In genomic region chr9:6696178-6696577, GRCh38 we compare ENCODE assay signal across 30 cellular contexts. TPM values are rescaled to one million over a fixed set of nuclear protein-coding genes. Genes with fewer than 3 reads are reported as not detected.
"Had no signal": no experiment of that assay in that cellular context is flagged by ENCODE, and none has a peak within 500 bp of the region (broad histone marks: within the 10 kb centered on the region; RNA-seq: fewer than 3 reads in every experiment).

No MANE protein-coding gene starts in this region.

- H3K9me3 Mint-ChIP-seq: activated CD4-positive, alpha-beta memory T cell treated with anti-CD3 and anti-CD28 coated beads, Interleukin-2, amount 10 ng/mL, durations not matched to agents 7 days and 5 days; activated CD4-positive, alpha-beta T cell treated with anti-CD3 and anti-CD28 coated beads, Interleukin-2, amount 10 ng/mL, durations not matched to agents 7 days and 5 days; activated naive CD4-positive, alpha-beta T cell treated with anti-CD3 and anti-CD28 coated beads, Interleukin-2, amount 10 ng/mL, durations not matched to agents 7 days and 5 days; activated naive CD4-positive, alpha-beta T cell treated with anti-CD3 and anti-CD28 coated beads, Interleukin-2, amount 50 U/mL, for 72 hours; activated naive CD8-positive, alpha-beta T cell treated with anti-CD3 and anti-CD28 coated beads, Interleukin-2, amount 10 ng/mL, durations not matched to agents 7 days and 5 days; activated T-cell treated with anti-CD3 and anti-CD28 coated beads, Interleukin-2, amount 50 U/mL, for 24 hours; activated T-cell treated with anti-CD3 and anti-CD28 coated beads, Interleukin-2, amount 50 U/mL, for 72 hours; central memory CD8-positive, alpha-beta T cell; dendritic cell treated with granulocyte-macrophage colony-stimulating factor and Interleukin-4, amounts not matched to agents 40 ng/mL and 50 ng/mL, for 4 days; endodermal cell; T-helper 2 cell treated with Interferon-gamma antibody and Interleukin-4, amounts not matched to agents 5 μg/mL and 100 μg/mL, for 36 hours had no signal

- H3K27me3 Mint-ChIP-seq: activated CD4-positive, alpha-beta memory T cell treated with anti-CD3 and anti-CD28 coated beads, Interleukin-2, amount 10 ng/mL, durations not matched to agents 7 days and 5 days; activated CD4-positive, alpha-beta T cell treated with anti-CD3 and anti-CD28 coated beads, Interleukin-2, amount 10 ng/mL, durations not matched to agents 7 days and 5 days; activated naive CD4-positive, alpha-beta T cell treated with anti-CD3 and anti-CD28 coated beads, Interleukin-2, amount 10 ng/mL, durations not matched to agents 7 days and 5 days; activated naive CD8-positive, alpha-beta T cell treated with anti-CD3 and anti-CD28 coated beads, Interleukin-2, amount 10 ng/mL, durations not matched to agents 7 days and 5 days; activated T-cell treated with anti-CD3 and anti-CD28 coated beads, Interleukin-2, amount 50 U/mL, for 24 hours; central memory CD8-positive, alpha-beta T cell; dendritic cell treated with granulocyte-macrophage colony-stimulating factor and Interleukin-4, amounts not matched to agents 40 ng/mL and 50 ng/mL, for 4 days; T-helper 17 cell had no signal

- H3K4me1 Mint-ChIP-seq: activated CD4-positive, alpha-beta memory T cell treated with anti-CD3 and anti-CD28 coated beads, Interleukin-2, amount 10 ng/mL, durations not matched to agents 7 days and 5 days; activated CD4-positive, alpha-beta T cell treated with anti-CD3 and anti-CD28 coated beads, Interleukin-2, amount 10 ng/mL, durations not matched to agents 7 days and 5 days; activated naive CD4-positive, alpha-beta T cell treated with anti-CD3 and anti-CD28 coated beads, Interleukin-2, amount 10 ng/mL, durations not matched to agents 7 days and 5 days; activated naive CD8-positive, alpha-beta T cell treated with anti-CD3 and anti-CD28 coated beads, Interleukin-2, amount 10 ng/mL, durations not matched to agents 7 days and 5 days; central memory CD8-positive, alpha-beta T cell; T-helper 17 cell had no signal

- H3K27ac Mint-ChIP-seq: activated CD4-positive, alpha-beta memory T cell treated with anti-CD3 and anti-CD28 coated beads, Interleukin-2, amount 10 ng/mL, durations not matched to agents 7 days and 5 days; activated CD4-positive, alpha-beta T cell treated with anti-CD3 and anti-CD28 coated beads, Interleukin-2, amount 10 ng/mL, durations not matched to agents 7 days and 5 days; activated naive CD4-positive, alpha-beta T cell treated with anti-CD3 and anti-CD28 coated beads, Interleukin-2, amount 10 ng/mL, durations not matched to agents 7 days and 5 days; activated naive CD4-positive, alpha-beta T cell treated with anti-CD3 and anti-CD28 coated beads, Interleukin-2, amount 50 U/mL, for 72 hours; activated naive CD8-positive, alpha-beta T cell treated with anti-CD3 and anti-CD28 coated beads, Interleukin-2, amount 10 ng/mL, durations not matched to agents 7 days and 5 days; activated T-cell treated with anti-CD3 and anti-CD28 coated beads, Interleukin-2, amount 50 U/mL, for 24 hours; activated T-cell treated with anti-CD3 and anti-CD28 coated beads, Interleukin-2, amount 50 U/mL, for 72 hours; dendritic cell treated with granulocyte-macrophage colony-stimulating factor and Interleukin-4, amounts not matched to agents 40 ng/mL and 50 ng/mL, for 4 days; endodermal cell; T-helper 17 cell; T-helper 2 cell treated with Interferon-gamma antibody and Interleukin-4, amounts not matched to agents 5 μg/mL and 100 μg/mL, for 36 hours had no signal

- H3K4me3 ChIP-seq: coronary artery, dorsolateral prefrontal cortex had no signal

- H3K4me3 Mint-ChIP-seq: activated CD4-positive, alpha-beta memory T cell treated with anti-CD3 and anti-CD28 coated beads, Interleukin-2, amount 10 ng/mL, durations not matched to agents 7 days and 5 days; activated CD4-positive, alpha-beta T cell treated with anti-CD3 and anti-CD28 coated beads, Interleukin-2, amount 10 ng/mL, durations not matched to agents 7 days and 5 days; activated naive CD4-positive, alpha-beta T cell treated with anti-CD3 and anti-CD28 coated beads, Interleukin-2, amount 10 ng/mL, durations not matched to agents 7 days and 5 days; activated naive CD8-positive, alpha-beta T cell treated with anti-CD3 and anti-CD28 coated beads, Interleukin-2, amount 10 ng/mL, durations not matched to agents 7 days and 5 days; activated T-cell treated with anti-CD3 and anti-CD28 coated beads, Interleukin-2, amount 50 U/mL, for 24 hours; activated T-cell treated with anti-CD3 and anti-CD28 coated beads, Interleukin-2, amount 50 U/mL, for 72 hours; central memory CD8-positive, alpha-beta T cell; dendritic cell treated with granulocyte-macrophage colony-stimulating factor and Interleukin-4, amounts not matched to agents 40 ng/mL and 50 ng/mL, for 4 days; endodermal cell; T-helper 17 cell; T-helper 2 cell treated with Interferon-gamma antibody and Interleukin-4, amounts not matched to agents 5 μg/mL and 100 μg/mL, for 36 hours had no signal

- DNase-seq: activated CD4-positive, alpha-beta memory T cell treated with anti-CD3 and anti-CD28 coated beads, Interleukin-2, amount 10 ng/mL, durations not matched to agents 7 days and 5 days; activated CD4-positive, alpha-beta T cell treated with anti-CD3 and anti-CD28 coated beads for 1 hour; activated CD4-positive, alpha-beta T cell treated with anti-CD3 and anti-CD28 coated beads for 4 hours; activated CD4-positive, alpha-beta T cell treated with anti-CD3 and anti-CD28 coated beads, Interleukin-2, amount 10 ng/mL, durations not matched to agents 7 days and 5 days; activated CD4-positive, alpha-beta T cell treated with anti-CD3 and anti-CD28 coated beads, Interleukin-2, amount 50 U/mL, for 4 hours; activated CD8-positive, alpha-beta memory T cell treated with anti-CD3 and anti-CD28 coated beads, Interleukin-2, amount 50 U/mL, for 48 hours; activated gamma-delta T cell; activated naive CD4-positive, alpha-beta T cell; activated naive CD4-positive, alpha-beta T cell treated with anti-CD3 and anti-CD28 coated beads, Interleukin-2, amount 10 ng/mL, durations not matched to agents 7 days and 5 days; activated naive CD8-positive, alpha-beta T cell treated with anti-CD3 and anti-CD28 coated beads, Interleukin-2, amount 10 ng/mL, durations not matched to agents 7 days and 5 days; activated T-cell treated with anti-CD3 and anti-CD28 coated beads for 4 hours; activated T-cell treated with anti-CD3 and anti-CD28 coated beads, Interleukin-2, amount 50 U/mL, for 24 hours; activated T-cell treated with anti-CD3 and anti-CD28 coated beads, Interleukin-2, amount 50 U/mL, for 72 hours; anterior cingulate cortex; brain microvascular endothelial cell; dorsolateral prefrontal cortex; effector memory CD4-positive, alpha-beta T cell; endodermal cell; foreskin fibroblast; T-helper 1 cell; T-helper 17 cell; T1000; WERI-Rb-1 had no signal

- ATAC-seq: activated naive CD4-positive, alpha-beta T cell treated with anti-CD3 and anti-CD28 coated beads, Interleukin-2, amount 50 U/mL, for 72 hours; activated T-cell treated with anti-CD3 and anti-CD28 coated beads, Interleukin-2, amount 50 U/mL, for 72 hours; esophagus mucosa; T-helper 17 cell had no signal

- H3K27ac ChIP-seq: brain microvascular endothelial cell, coronary artery, dorsolateral prefrontal cortex, WERI-Rb-1 had no signal

- H3K27me3 ChIP-seq: brain microvascular endothelial cell, dorsolateral prefrontal cortex had no signal

- H3K36me3 Mint-ChIP-seq: activated naive CD4-positive, alpha-beta T cell treated with anti-CD3 and anti-CD28 coated beads, Interleukin-2, amount 10 ng/mL, durations not matched to agents 7 days and 5 days; activated naive CD4-positive, alpha-beta T cell treated with anti-CD3 and anti-CD28 coated beads, Interleukin-2, amount 50 U/mL, for 72 hours; activated naive CD8-positive, alpha-beta T cell treated with anti-CD3 and anti-CD28 coated beads, Interleukin-2, amount 10 ng/mL, durations not matched to agents 7 days and 5 days had no signal

RNA-seq across cellular contexts. Expression of gene GLDC, which starts 50.6 kb away (rescaled TPM):
- total RNA-seq: activated naive CD8-positive, alpha-beta T cell treated with anti-CD3 and anti-CD28 coated beads, Interleukin-2, amount 10 ng/mL, durations not matched to agents 7 days and 5 days; bronchial epithelial cell had no signal
